ENCODE assay signal across 22 cellular contexts in genomic region chr6:165222315-165223025, GRCh38.
DNase-seq lines count a peak whose midpoint lies in the region; ATAC-seq and TF ChIP-seq lines count a peak whose summit lies in the region.
"Had no signal": no experiment of that assay in that cellular context is flagged by ENCODE, and none has a peak within 500 bp of the region (broad histone marks: within the 10 kb centered on the region; RNA-seq: fewer than 3 reads in every experiment).

No MANE protein-coding gene starts in this region.

- no peaks in the 10 kb centered on the region for H4K20me1 ChIP-seq in PC-3 (ENCODE audit: low read length)

- BruUV-seq in PC-3 (replicated peaks; lab: Mats Ljungman, UMichigan) = no TSS peak

- H3K4me3 Mint-ChIP-seq in stimulated activated naive CD8-positive, alpha-beta T cell treated with anti-CD3 and anti-CD28 coated beads, Interleukin-15, amount 100 ng/mL, for 72 hours = no peak overlapping the region
- H3K4me3 Mint-ChIP-seq: CD8-positive, alpha-beta T cell; IgD-negative memory B cell had no signal

- no peak for DNase-seq in stimulated activated naive CD8-positive, alpha-beta T cell treated with anti-CD3 and anti-CD28 coated beads, Interleukin-15, amount 100 ng/mL, for 72 hours
- DNase-seq in stimulated activated naive CD8-positive, alpha-beta T cell treated with anti-CD3 and anti-CD28 coated beads, Interleukin-15, Interleukin-2, amounts not matched to agents 100 U/mL and 50 U/mL, for 24 hours = no peak
- DNase-seq in PC-3 (peak; percentile 11), neuronal stem cell (ENCODE audit: low spot score) (no peak), upper lobe of right lung (no peak), hippocampal formation (lab: John Stamatoyannopoulos, UW) (no peak), NCI-H446 (lab: John Stamatoyannopoulos, UW) (no peak)
- DNase-seq: 8988T; CD8-positive, alpha-beta T cell; H7; Kasumi-1; MV-4-11; NCI-H1417; NCI-H187 treated with DMSO at 0.1 percent for 48 hours; NCI-H2171; NCI-H446 treated with DMSO at 0.1 percent for 48 hours; NCI-H774; Peyer's patch; Right ventricle myocardium superior; SK-N-SH had no signal

- H2BK120ac ChIP-seq in neuronal stem cell (ENCODE audit: low read depth, low read length) = no peak overlapping the region

- H3K27ac ChIP-seq in PC-3 (ENCODE audit: low read length) (no peak overlapping the region), neuronal stem cell (replicated peaks; ENCODE audit: low read length) (no peak overlapping the region), upper lobe of right lung (no peak overlapping the region)
- H3K27ac ChIP-seq: Peyer's patch had no signal

- H3K18ac ChIP-seq in neuronal stem cell (ENCODE audit: low read length) = no peak overlapping the region

- H3K9me3 ChIP-seq in PC-3 (ENCODE audit: low read length) (no peaks in the 10 kb centered on the region), neuronal stem cell (replicated peaks in 1 of 2; ENCODE audit: control insufficient read depth in 2 of 2, insufficient read depth in 1 of 2, low read depth in 1 of 2, low read length in 2 of 2) (no peaks in the 10 kb centered on the region), upper lobe of right lung (no peaks in the 10 kb centered on the region)
- H3K9me3 ChIP-seq: Peyer's patch, SK-N-SH had no signal

- no peaks in the 10 kb centered on the region for H3K9me2 ChIP-seq in PC-3 (replicated peaks; ENCODE audit: low read length)
- H3K9me2 ChIP-seq: SK-N-SH had no signal

- H3K27me3 ChIP-seq in PC-3 (ENCODE audit: low read length) = no peaks in the 10 kb centered on the region
- H3K27me3 ChIP-seq in neuronal stem cell (ENCODE audit: control insufficient read depth in 3 of 3, insufficient read depth in 3 of 3, low read depth in 1 of 3, low read length in 3 of 3) = no peaks in the 10 kb centered on the region
- H3K27me3 ChIP-seq in upper lobe of right lung = no peaks in the 10 kb centered on the region
- H3K27me3 ChIP-seq: Peyer's patch had no signal

- H3K36me3 ChIP-seq in PC-3 (ENCODE audit: low read depth, low read length) = no peaks in the 10 kb centered on the region
- no peaks in the 10 kb centered on the region for H3K36me3 ChIP-seq in neuronal stem cell (replicated peaks in 1 of 2; ENCODE audit: control insufficient read depth in 2 of 2, insufficient read depth in 2 of 2, low read length in 2 of 2)
- H3K36me3 ChIP-seq in upper lobe of right lung = no peaks in the 10 kb centered on the region
- H3K36me3 ChIP-seq: Peyer's patch had no signal

- POLR2A ChIA-PET in PC-3 (lab: Charles Lee; ENCODE audit: unreplicated experiment) = no interaction called here

- no peaks in the 10 kb centered on the region for H3K4me1 Mint-ChIP-seq in stimulated activated naive CD8-positive, alpha-beta T cell treated with anti-CD3 and anti-CD28 coated beads, Interleukin-15, amount 100 ng/mL, for 72 hours
- H3K4me1 Mint-ChIP-seq: IgD-negative memory B cell had no signal

- no CpG with 5 or more reads among the region's 5 CpGs for WGBS in neuronal stem cell (ENCODE audit: extremely low coverage in 2 of 2, insufficient read length in 2 of 2, insufficient replicate concordance in 1 of 2), 2 donors

- no peak for TF ChIP-seq CTCF in PC-3 (conservative IDR thresholded peaks at IDR 0.05; ENCODE audit: low read depth, low read length)
- TF ChIP-seq CTCF in upper lobe of right lung (IDR thresholded peaks at IDR 0.05) = no peak

- H3K23ac ChIP-seq in neuronal stem cell (ENCODE audit: low read depth, low read length, poor library complexity) = no peak overlapping the region

- no peak overlapping the region for H2BK12ac ChIP-seq in neuronal stem cell (ENCODE audit: low read length)

- intact Hi-C loops in PC-3 (cut with micrococcal nuclease) = no loop called here
- intact Hi-C loops in upper lobe of right lung (cut with DNase I) = no loop called here

- no peak overlapping the region for H3K27ac Mint-ChIP-seq in stimulated activated naive CD8-positive, alpha-beta T cell treated with anti-CD3 and anti-CD28 coated beads, Interleukin-15, amount 100 ng/mL, for 72 hours
- H3K27ac Mint-ChIP-seq: CD8-positive, alpha-beta T cell; IgD-negative memory B cell had no signal

- no peak overlapping the region for H3K9ac ChIP-seq in PC-3 (ENCODE audit: low read length)
- no peak overlapping the region for H3K9ac ChIP-seq in neuronal stem cell (ENCODE audit: low read depth, low read length, poor library complexity)
- H3K9ac ChIP-seq: SK-N-SH had no signal

- no peaks in the 10 kb centered on the region for H3K79me2 ChIP-seq in PC-3 (ENCODE audit: low read length)

- no peak overlapping the region for H4K91ac ChIP-seq in neuronal stem cell (ENCODE audit: low read depth, low read length, poor library complexity)

- no peaks in the 10 kb centered on the region for H3F3A ChIP-seq in PC-3 (ENCODE audit: low read length, unreplicated experiment)

- H3K14ac ChIP-seq in neuronal stem cell (ENCODE audit: low read length) = no peak overlapping the region

- no peaks in the 10 kb centered on the region for H3K27me3 Mint-ChIP-seq in stimulated activated naive CD8-positive, alpha-beta T cell treated with anti-CD3 and anti-CD28 coated beads, Interleukin-15, amount 100 ng/mL, for 72 hours
- H3K27me3 Mint-ChIP-seq: IgD-negative memory B cell had no signal

- H3K4me3 ChIP-seq in PC-3 (ENCODE audit: low read length) (no peak overlapping the region), neuronal stem cell (ENCODE audit: low read length in 2 of 2) (no peak overlapping the region), upper lobe of right lung (no peak overlapping the region)
- H3K4me3 ChIP-seq: Peyer's patch had no signal

- peak; percentile 33 for ATAC-seq in stimulated activated naive CD8-positive, alpha-beta T cell treated with anti-CD3 and anti-CD28 coated beads, Interleukin-15, amount 100 ng/mL, for 72 hours
- ATAC-seq in stimulated activated naive CD8-positive, alpha-beta T cell treated with anti-CD3 and anti-CD28 coated beads, Interleukin-15, Interleukin-2, amounts not matched to agents 100 U/mL and 50 U/mL, for 24 hours = no peak
- no peak for ATAC-seq in PC-3
- ATAC-seq in upper lobe of right lung = peak; percentile 19
- no peak for ATAC-seq in HG03280 (IDR thresholded peaks at IDR 0.05; ENCODE audit: unreplicated experiment)
- ATAC-seq: CD8-positive, alpha-beta T cell had no signal

- no peak overlapping the region for H3K4ac ChIP-seq in neuronal stem cell (ENCODE audit: low read length)

- H2AK5ac ChIP-seq in neuronal stem cell (ENCODE audit: low read depth, low read length) = no peak overlapping the region

- no peaks in the 10 kb centered on the region for H3K79me1 ChIP-seq in neuronal stem cell (ENCODE audit: low read depth, low read length)

- H2BK15ac ChIP-seq in neuronal stem cell (ENCODE audit: low read length) = peak overlapping the region; percentile 25

- H2AFZ ChIP-seq in PC-3 (ENCODE audit: low read length) = no peak overlapping the region
- H2AFZ ChIP-seq in neuronal stem cell (ENCODE audit: low read length) = no peak overlapping the region

- H4K8ac ChIP-seq in neuronal stem cell (ENCODE audit: low read depth, low read length) = no peak overlapping the region

- H3K9me3 Mint-ChIP-seq in stimulated activated naive CD8-positive, alpha-beta T cell treated with anti-CD3 and anti-CD28 coated beads, Interleukin-15, amount 100 ng/mL, for 72 hours = peaks cover 0 to 9% of the 10 kb centered on the region in 2 donors

- CTCF ChIA-PET in PC-3 (lab: Charles Lee) = interaction anchor here (0.5 kb wide), 1 partner anchor 103 kb away, joined by 3 read pairs; no protein-coding TSS in a partner anchor

- H3K4me1 ChIP-seq in PC-3 (ENCODE audit: insufficient read depth, low read length) (peaks cover 6% of the 10 kb centered on the region), neuronal stem cell (ENCODE audit: control insufficient read depth in 2 of 2, insufficient read depth in 1 of 2, low read depth in 1 of 2, low read length in 2 of 2) (peaks cover 0 to 4% of the 10 kb centered on the region in 2 donors), upper lobe of right lung (no peaks in the 10 kb centered on the region)
- H3K4me1 ChIP-seq: Peyer's patch had no signal

- H3K4me2 ChIP-seq in PC-3 (ENCODE audit: low read length) = no peak overlapping the region
- H3K4me2 ChIP-seq in neuronal stem cell (ENCODE audit: insufficient read depth, low read length, poor library complexity, severe bottlenecking) = no peak overlapping the region
- H3K4me2 ChIP-seq: SK-N-SH had no signal

- no peak overlapping the region for H2BK5ac ChIP-seq in neuronal stem cell (ENCODE audit: low read length)

Comparison
In these comparisons a context has a peak if more than half of its experiments do, and no peak if none do; other contexts are left out.
1. ATAC-seq: peak in stimulated activated naive CD8-positive, alpha-beta T cell treated with anti-CD3 and anti-CD28 coated beads, Interleukin-15, amount 100 ng/mL, for 72 hours (single experiment) and upper lobe of right lung (single experiment); none in stimulated activated naive CD8-positive, alpha-beta T cell treated with anti-CD3 and anti-CD28 coated beads, Interleukin-15, Interleukin-2, amounts not matched to agents 100 U/mL and 50 U/mL, for 24 hours (single experiment), PC-3 (single experiment) and HG03280 (single experiment).